In genomic region chr12:79402626-79403025, GRCh38 we compare ENCODE assay signal across 1 cellular context.
TF ChIP-seq lines count a peak whose summit lies in the region.

No MANE protein-coding gene starts in this region.

TF ChIP-seq in IMR-90, 13 proteins besides CTCF, POLR2A, EP300 and RAD21 (continued from another document):
- no peak for TF ChIP-seq RFX5 (IDR thresholded peaks at IDR 0.05; ENCODE audit: low read depth, low read length)
- TF ChIP-seq CHD1 (IDR thresholded peaks at IDR 0.05; ENCODE audit: low read depth, low read length), result no peak
- no peak for TF ChIP-seq BHLHE40 (IDR thresholded peaks at IDR 0.05; ENCODE audit: low read depth, low read length)
- TF ChIP-seq ELK1 (IDR thresholded peaks at IDR 0.05; ENCODE audit: borderline replicate concordance, low read depth, low read length), result no peak
- no peak for TF ChIP-seq SMC3 (IDR thresholded peaks at IDR 0.05; ENCODE audit: low read depth, low read length)
- peak; percentile 62; the same call in 1 of the 2 replicates for TF ChIP-seq USF2 (IDR thresholded peaks at IDR 0.05; ENCODE audit: low read depth, low read length)
- TF ChIP-seq CEBPB (IDR thresholded peaks at IDR 0.05; ENCODE audit: low read depth, low read length), result no peak
- no peak for TF ChIP-seq MXI1 (IDR thresholded peaks at IDR 0.05; ENCODE audit: borderline replicate concordance, low read depth, low read length)
- TF ChIP-seq FOS (IDR thresholded peaks at IDR 0.05; ENCODE audit: low read depth, low read length), result no peak
- TF ChIP-seq MAFK (IDR thresholded peaks at IDR 0.05; ENCODE audit: low read depth, low read length), result peak; percentile 51; the same call in 1 of the 2 replicates
TF ChIP-seq in IMR-90: peak in this region for 2.
